Comparison of ENCODE assay signal across 15 cellular contexts in genomic region chr1:192707978-192708547, GRCh38.
"Had no signal": no experiment of that assay in that cellular context is flagged by ENCODE, and none has a peak within 500 bp of the region (broad histone marks: within the 10 kb centered on the region; RNA-seq: fewer than 3 reads in every experiment).

No MANE protein-coding gene starts in this region.

- H3K4me1 ChIP-seq: colonic mucosa, left ventricle myocardium inferior, suprapubic skin had no signal

- ATAC-seq: activated CD8-positive, alpha-beta T cell treated with anti-CD3 and anti-CD28 coated beads, Interleukin-2, amount 10 ng/mL, durations not matched to agents 7 days and 5 days; heart right ventricle had no signal

- H3K27ac ChIP-seq: colonic mucosa, left ventricle myocardium inferior, suprapubic skin, upper lobe of left lung had no signal

- DNase-seq: activated CD4-positive, alpha-beta T cell treated with anti-CD3 and anti-CD28 coated beads for 4 hours; activated CD8-positive, alpha-beta memory T cell treated with anti-CD3 and anti-CD28 coated beads, Interleukin-2, amount 50 U/mL, for 48 hours; activated CD8-positive, alpha-beta T cell treated with anti-CD3 and anti-CD28 coated beads, Interleukin-2, amount 10 ng/mL, durations not matched to agents 7 days and 5 days; activated naive CD4-positive, alpha-beta T cell treated with anti-CD3 and anti-CD28 coated beads for 36 hours; colonic mucosa; effector CD4-positive, alpha-beta T cell; heart right ventricle; left ventricle myocardium inferior; mesenchymal stem cell; sigmoid colon; stimulated activated CD4-positive, alpha-beta T cell treated with anti-CD3 and anti-CD28 coated beads, Interleukin-2, amount 100 ng/mL, for 48 hours; stimulated activated naive CD4-positive, alpha-beta T cell treated with Interleukin-2 at 50 U/mL for 16 hours; T-helper 9 cell; upper lobe of left lung had no signal

- H3K27me3 ChIP-seq: colonic mucosa, heart right ventricle, sigmoid colon, suprapubic skin, upper lobe of left lung had no signal
